In the genomic region with DNA sequence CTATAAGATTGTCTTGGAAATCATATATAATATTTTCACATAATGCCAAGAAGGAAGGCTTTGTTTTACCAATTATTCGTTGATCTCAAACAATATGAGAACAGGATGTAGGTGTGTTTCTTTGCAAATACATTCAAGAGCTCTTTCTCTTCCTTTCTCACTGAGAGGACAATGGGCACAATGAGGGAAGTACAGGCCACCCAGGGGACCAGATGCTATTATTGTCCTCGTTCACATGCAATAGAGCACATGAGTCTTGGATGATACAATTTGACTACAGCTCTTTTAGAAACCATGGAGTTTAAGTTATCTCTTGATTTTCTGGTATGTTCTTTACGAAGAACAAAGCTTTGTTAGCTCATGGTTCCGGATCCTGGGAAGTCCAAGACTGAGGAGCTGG, we compare ENCODE assay signal across 17 cellular contexts.
"Had no signal": no experiment of that assay in that cellular context is flagged by ENCODE, and none has a peak within 500 bp of the region (broad histone marks: within the 10 kb centered on the region; RNA-seq: fewer than 3 reads in every experiment).

No MANE protein-coding gene starts in this region.

- H3K4me3 ChIP-seq: esophagus squamous epithelium, neural progenitor cell, ovary, sigmoid colon, thoracic aorta had no signal

- H3K9me3 Mint-ChIP-seq: activated CD4-positive, alpha-beta memory T cell treated with anti-CD3 and anti-CD28 coated beads for 36 hours; activated T-cell treated with anti-CD3 and anti-CD28 coated beads, Interleukin-2, amount 50 U/mL, for 4 hours; dendritic cell treated with granulocyte-macrophage colony-stimulating factor and Interleukin-4, amounts not matched to agents 40 ng/mL and 50 ng/mL, for 4 days; stimulated activated naive CD8-positive, alpha-beta T cell treated with anti-CD3 and anti-CD28 coated beads, Interleukin-15, amount 100 ng/mL, for 72 hours had no signal

- H3K36me3 ChIP-seq: brain microvascular endothelial cell, esophagus squamous epithelium, neural progenitor cell, ovary, sigmoid colon, thoracic aorta had no signal

- H3K36me3 Mint-ChIP-seq: activated CD4-positive, alpha-beta memory T cell treated with anti-CD3 and anti-CD28 coated beads for 36 hours; neural progenitor cell had no signal

- H3K4me1 Mint-ChIP-seq: neural progenitor cell had no signal

- DNase-seq: activated CD4-positive, alpha-beta memory T cell treated with anti-CD3 and anti-CD28 coated beads for 36 hours; activated CD4-positive, CD25-positive, alpha-beta regulatory T cell treated with anti-CD3 and anti-CD28 coated beads, Interleukin-2, amount 50 U/mL, for 72 hours; activated gamma-delta T cell; activated T-cell treated with anti-CD3 and anti-CD28 coated beads, Interleukin-2, amount 50 U/mL, for 4 hours; brain microvascular endothelial cell; cerebellar nuclear complex; esophagus squamous epithelium; head of caudate nucleus; ovary; sigmoid colon; stimulated activated CD4-positive, alpha-beta T cell treated with anti-CD3 and anti-CD28 coated beads, Interleukin-2, amount 100 ng/mL, for 48 hours; stimulated activated naive CD8-positive, alpha-beta T cell treated with anti-CD3 and anti-CD28 coated beads, Interleukin-15, amount 100 ng/mL, for 72 hours; T-helper 2 cell had no signal

- H3K4me1 ChIP-seq: neural progenitor cell, sigmoid colon had no signal

- H3K27ac Mint-ChIP-seq: activated CD4-positive, alpha-beta memory T cell treated with anti-CD3 and anti-CD28 coated beads for 36 hours; activated naive CD8-positive, alpha-beta T cell; neural progenitor cell; stimulated activated naive CD8-positive, alpha-beta T cell treated with anti-CD3 and anti-CD28 coated beads, Interleukin-15, amount 100 ng/mL, for 72 hours had no signal

- H3K27me3 ChIP-seq: brain microvascular endothelial cell, esophagus squamous epithelium, neural progenitor cell, ovary, sigmoid colon had no signal

- ATAC-seq: activated T-cell treated with anti-CD3 and anti-CD28 coated beads, Interleukin-2, amount 50 U/mL, for 4 hours; stimulated activated naive CD8-positive, alpha-beta T cell treated with anti-CD3 and anti-CD28 coated beads, Interleukin-15, amount 100 ng/mL, for 72 hours had no signal

- H3K4me3 Mint-ChIP-seq: activated CD4-positive, alpha-beta memory T cell treated with anti-CD3 and anti-CD28 coated beads for 36 hours; activated naive CD8-positive, alpha-beta T cell; activated T-cell treated with anti-CD3 and anti-CD28 coated beads, Interleukin-2, amount 50 U/mL, for 4 hours; dendritic cell treated with granulocyte-macrophage colony-stimulating factor and Interleukin-4, amounts not matched to agents 40 ng/mL and 50 ng/mL, for 4 days; neural progenitor cell; stimulated activated naive CD8-positive, alpha-beta T cell treated with anti-CD3 and anti-CD28 coated beads, Interleukin-15, amount 100 ng/mL, for 72 hours had no signal

- H3K9me3 ChIP-seq: esophagus squamous epithelium, ovary, sigmoid colon, thoracic aorta had no signal

- H3K27ac ChIP-seq: brain microvascular endothelial cell, esophagus squamous epithelium, neural progenitor cell, ovary, sigmoid colon, thoracic aorta had no signal
